Comparison of ENCODE assay signal across 9 cellular contexts in genomic region chr17:77320501-77321256, GRCh38.
DNase-seq lines count a peak whose midpoint lies in the region; ATAC-seq and TF ChIP-seq lines count a peak whose summit lies in the region.
"Had no signal": no experiment of that assay in that cellular context is flagged by ENCODE, and none has a peak within 500 bp of the region (broad histone marks: within the 10 kb centered on the region; RNA-seq: fewer than 3 reads in every experiment).

No MANE protein-coding gene starts in this region.

- no peaks in the 10 kb centered on the region for H3K9me3 Mint-ChIP-seq in T-cell
- H3K9me3 Mint-ChIP-seq: activated naive CD8-positive, alpha-beta T cell treated with anti-CD3 and anti-CD28 coated beads, Interleukin-2, amount 10 ng/mL, durations not matched to agents 7 days and 5 days had no signal

- H3K27me3 ChIP-seq in RWPE2 (ENCODE audit: insufficient read depth, poor library complexity, severe bottlenecking), result no peaks in the 10 kb centered on the region

- H3K27me3 Mint-ChIP-seq in T-cell, result no peaks in the 10 kb centered on the region
- H3K27me3 Mint-ChIP-seq: activated naive CD8-positive, alpha-beta T cell treated with anti-CD3 and anti-CD28 coated beads, Interleukin-2, amount 10 ng/mL, durations not matched to agents 7 days and 5 days had no signal

- H3K27ac ChIP-seq in RWPE2 (ENCODE audit: poor library complexity, severe bottlenecking) (peak overlapping the region; percentile 98), skin epidermis (peak overlapping the region; percentile 58 to 97 (median 89))

- no peak overlapping the region for H3K4me3 Mint-ChIP-seq in T-cell
- H3K4me3 Mint-ChIP-seq: activated naive CD8-positive, alpha-beta T cell treated with anti-CD3 and anti-CD28 coated beads, Interleukin-2, amount 10 ng/mL, durations not matched to agents 7 days and 5 days had no signal

- no peak for TF ChIP-seq CTCF in RWPE2 (IDR thresholded peaks at IDR 0.05; ENCODE audit: poor library complexity, severe bottlenecking)

- H3K4me3 ChIP-seq in RWPE2 (ENCODE audit: severe bottlenecking) (peak overlapping the region; percentile 22), skin epidermis (peak overlapping the region; percentile 32 to 57 (median 38))

- H3K4me1 Mint-ChIP-seq in T-cell, result peaks cover 31 to 53% (median 43%) of the 10 kb centered on the region in 3 donors

- H3K36me3 Mint-ChIP-seq in T-cell, result no peaks in the 10 kb centered on the region
- H3K36me3 Mint-ChIP-seq: activated naive CD8-positive, alpha-beta T cell treated with anti-CD3 and anti-CD28 coated beads, Interleukin-2, amount 10 ng/mL, durations not matched to agents 7 days and 5 days had no signal

- peak overlapping the region in 1 of 2 donors; percentile 19 for H3K27ac Mint-ChIP-seq in T-cell
- H3K27ac Mint-ChIP-seq: activated naive CD8-positive, alpha-beta T cell treated with anti-CD3 and anti-CD28 coated beads, Interleukin-2, amount 10 ng/mL, durations not matched to agents 7 days and 5 days had no signal

- CTCF ChIA-PET in T-cell (lab: Charles Lee), result no interaction called here

- ATAC-seq in RWPE2 (ENCODE audit: low read depth) (no peak), T-cell (replicated peaks in 1 of 4) (no peak)

- POLR2A ChIA-PET in T-cell (lab: Charles Lee), result no interaction called here

- peaks cover 39% of the 10 kb centered on the region for H3K36me3 ChIP-seq in RWPE2 (ENCODE audit: low read depth)

- no peaks in the 10 kb centered on the region for H3K9me3 ChIP-seq in RWPE2 (ENCODE audit: severe bottlenecking)

- H3K4me1 ChIP-seq in RWPE2 (ENCODE audit: insufficient read depth, poor library complexity, severe bottlenecking), result peaks cover 78% of the 10 kb centered on the region

- DNase-seq in activated effector memory CD4-positive, alpha-beta T cell treated with anti-CD3 and anti-CD28 coated beads, Interleukin-2, amount 50 U/mL, for 16 hours, result peak; percentile 60
- no peak for DNase-seq in activated effector memory CD4-positive, alpha-beta T cell treated with Interleukin-2 at 50 U/mL for 16 hours
- DNase-seq in RWPE2 (ENCODE audit: low spot score) (peak; percentile 69), fibroblast of peridontal ligament (ENCODE audit: extremely low read depth) (peak; percentile 75), T-cell (no peak), DMS153 (lab: John Stamatoyannopoulos, UW) (no peak), NCI-H524 treated with DMSO at 0.1 percent for 48 hours (lab: John Stamatoyannopoulos, UW) (no peak)
- DNase-seq: activated naive CD8-positive, alpha-beta T cell treated with anti-CD3 and anti-CD28 coated beads, Interleukin-2, amount 10 ng/mL, durations not matched to agents 7 days and 5 days had no signal

Comparison
In these comparisons a context has a peak if more than half of its experiments do, and no peak if none do; other contexts are left out.
1. DNase-seq: peak in activated effector memory CD4-positive, alpha-beta T cell treated with anti-CD3 and anti-CD28 coated beads, Interleukin-2, amount 50 U/mL, for 16 hours (single experiment), RWPE2 (single experiment) and fibroblast of peridontal ligament (single experiment); none in activated effector memory CD4-positive, alpha-beta T cell treated with Interleukin-2 at 50 U/mL for 16 hours (single experiment), T-cell (0 of 34), DMS153 (single experiment) and NCI-H524 treated with DMSO at 0.1 percent for 48 hours (single experiment).